Comparison of ENCODE assay signal across 17 cellular contexts in the genomic region with DNA sequence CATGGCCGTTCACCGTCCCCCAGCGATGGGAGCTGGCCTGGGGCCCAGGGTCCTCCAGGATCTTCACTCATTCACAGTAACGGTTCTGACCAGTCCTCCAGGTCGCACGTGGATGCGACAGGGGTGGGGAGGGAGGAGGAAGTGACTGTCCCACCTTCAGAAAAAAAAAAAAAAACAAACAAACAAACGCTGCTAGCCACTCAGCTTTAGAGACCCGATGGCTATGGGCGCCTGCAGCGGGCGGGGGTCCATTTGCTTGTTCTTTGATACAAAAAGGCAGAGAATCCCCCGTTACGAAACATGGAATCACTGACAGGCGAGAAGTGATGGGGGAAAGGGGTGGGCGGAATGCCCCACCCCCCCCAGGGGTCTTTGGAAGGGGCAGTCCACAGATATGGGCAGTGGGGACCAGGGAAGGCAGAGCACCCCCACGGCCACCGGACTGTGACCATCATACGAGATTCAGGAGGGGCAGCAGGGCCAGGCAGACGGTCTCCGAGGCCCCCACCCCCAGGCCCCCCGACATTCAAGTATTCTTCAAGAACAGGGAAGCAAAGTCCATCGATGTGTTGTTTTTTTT. TPM values are rescaled to one million over a fixed set of nuclear protein-coding genes. Genes with fewer than 3 reads are reported as not detected.
DNase-seq lines count a peak whose midpoint lies in the region; ATAC-seq and TF ChIP-seq lines count a peak whose summit lies in the region.
"Had no signal": no experiment of that assay in that cellular context is flagged by ENCODE, and none has a peak within 500 bp of the region (broad histone marks: within the 10 kb centered on the region; RNA-seq: fewer than 3 reads in every experiment).

No MANE protein-coding gene starts in this region.

- H3K27ac ChIP-seq in PC-3 (ENCODE audit: low read length), result no peak overlapping the region
- no peak overlapping the region for H3K27ac ChIP-seq in hepatocyte
- H3K27ac ChIP-seq in stomach, result peak overlapping the region in 3 of 5 donors; percentile 16 to 100 (median 100)
- H3K27ac ChIP-seq: A549 had no signal

- no peak overlapping the region for H3K9ac ChIP-seq in PC-3 (ENCODE audit: low read length)

- no peaks in the 10 kb centered on the region for H3K36me3 Mint-ChIP-seq in activated naive CD4-positive, alpha-beta T cell treated with anti-CD3 and anti-CD28 coated beads, Interleukin-2, amount 50 U/mL, for 24 hours
- H3K36me3 Mint-ChIP-seq: activated naive CD8-positive, alpha-beta T cell; type B pancreatic cell had no signal

- H3K27me3 Mint-ChIP-seq in activated naive CD4-positive, alpha-beta T cell treated with anti-CD3 and anti-CD28 coated beads, Interleukin-2, amount 50 U/mL, for 24 hours, result no peaks in the 10 kb centered on the region
- H3K27me3 Mint-ChIP-seq: activated naive CD8-positive, alpha-beta T cell; naive thymus-derived CD8-positive, alpha-beta T cell; type B pancreatic cell had no signal

- H3K4me1 Mint-ChIP-seq in activated naive CD4-positive, alpha-beta T cell treated with anti-CD3 and anti-CD28 coated beads, Interleukin-2, amount 50 U/mL, for 24 hours, result peaks cover 24% of the 10 kb centered on the region

- CTCF ChIA-PET in PC-3 (lab: Charles Lee), result no interaction called here

- H3K9me3 ChIP-seq in PC-3 (ENCODE audit: low read length), result no peaks in the 10 kb centered on the region
- no peaks in the 10 kb centered on the region for H3K9me3 ChIP-seq in hepatocyte (ENCODE audit: low read depth)
- peaks cover 6 to 11% (median 8%) of the 10 kb centered on the region in 4 donors for H3K9me3 ChIP-seq in stomach

- intact Hi-C loops in PC-3 (cut with micrococcal nuclease) (no loop called here), stomach (cut with DNase I; ENCODE audit: low total_unique reads) (no loop called here)

- TF ChIP-seq CTCF in PC-3 (conservative IDR thresholded peaks at IDR 0.05; ENCODE audit: low read depth, low read length) (no peak), hepatocyte (IDR thresholded peaks at IDR 0.05; ENCODE audit: poor library complexity) (no peak), stomach (IDR thresholded peaks at IDR 0.05) (no peak)

- TF ChIP-seq POLR2A in stomach (IDR thresholded peaks at IDR 0.05), result no peak

- H3K4me1 ChIP-seq in PC-3 (ENCODE audit: insufficient read depth, low read length) (peaks cover 1% of the 10 kb centered on the region), hepatocyte (ENCODE audit: insufficient read depth) (peaks cover 16% of the 10 kb centered on the region), stomach (peaks cover 44 to 79% (median 61%) of the 10 kb centered on the region in 4 donors)

- H3K4me2 ChIP-seq in PC-3 (ENCODE audit: low read length) (no peak overlapping the region), hepatocyte (no peak overlapping the region)
- H3K4me2 ChIP-seq: A549 had no signal

- no peaks in the 10 kb centered on the region for H3F3A ChIP-seq in PC-3 (ENCODE audit: low read length, unreplicated experiment)

- no peak for TF ChIP-seq EP300 in stomach (IDR thresholded peaks at IDR 0.05)

- peaks cover 2% of the 10 kb centered on the region; the same call in 1 of the 2 replicates for H3K36me3 ChIP-seq in PC-3 (ENCODE audit: low read depth, low read length)
- H3K36me3 ChIP-seq in hepatocyte (replicated peaks; ENCODE audit: insufficient read depth, low read depth), result no peaks in the 10 kb centered on the region
- H3K36me3 ChIP-seq in stomach, result peaks cover 40 to 49% (median 47%) of the 10 kb centered on the region in 4 donors

- H2AFZ ChIP-seq in PC-3 (ENCODE audit: low read length) (no peak overlapping the region), hepatocyte (no peak overlapping the region)

- peak overlapping the region; percentile 35 for H3K27ac Mint-ChIP-seq in activated naive CD4-positive, alpha-beta T cell treated with anti-CD3 and anti-CD28 coated beads, Interleukin-2, amount 50 U/mL, for 24 hours
- H3K27ac Mint-ChIP-seq: activated naive CD8-positive, alpha-beta T cell; T-helper 1 cell treated with Interleukin-12 subunit alpha and Interleukin-12 subunit beta and Interleukin-4 antibody, amounts not matched to agents 30 μg/mL and 1 μg/mL, for 36 hours; type B pancreatic cell had no signal

- no peak overlapping the region for H3K4me3 Mint-ChIP-seq in activated naive CD4-positive, alpha-beta T cell treated with anti-CD3 and anti-CD28 coated beads, Interleukin-2, amount 50 U/mL, for 24 hours
- H3K4me3 Mint-ChIP-seq: activated naive CD8-positive, alpha-beta T cell; naive thymus-derived CD8-positive, alpha-beta T cell; T-helper 1 cell treated with Interleukin-12 subunit alpha and Interleukin-12 subunit beta and Interleukin-4 antibody, amounts not matched to agents 30 μg/mL and 1 μg/mL, for 36 hours; type B pancreatic cell had no signal

- H4K20me1 ChIP-seq in PC-3 (ENCODE audit: low read length) (no peaks in the 10 kb centered on the region), hepatocyte (ENCODE audit: insufficient read depth, poor library complexity, severe bottlenecking) (no peaks in the 10 kb centered on the region)

- no peak for ATAC-seq in PC-3
- no peak for ATAC-seq in GM21526 (IDR thresholded peaks at IDR 0.05; ENCODE audit: low FRiP score, unreplicated experiment)
- ATAC-seq: A549; naive thymus-derived CD8-positive, alpha-beta T cell had no signal

- WGBS in hepatocyte (ENCODE audit: low lambda C conversion rate, missing lambda C conversion rate), result 87% methylated on average over 20 of the region's 23 CpGs
- 70 to 80% (median 76%) methylated on average over 23 of the region's 23 CpGs for WGBS in stomach, 5 donors

- POLR2A ChIA-PET in PC-3 (lab: Charles Lee; ENCODE audit: unreplicated experiment), result no interaction called here

- H3K27me3 ChIP-seq in PC-3 (ENCODE audit: low read length) (no peaks in the 10 kb centered on the region), hepatocyte (no peaks in the 10 kb centered on the region), stomach (no peaks in the 10 kb centered on the region)

- H3K9me2 ChIP-seq in PC-3 (replicated peaks; ENCODE audit: low read length), result no peaks in the 10 kb centered on the region
- H3K9me2 ChIP-seq in hepatocyte (replicated peaks; ENCODE audit: insufficient read depth), result no peaks in the 10 kb centered on the region

- H3K79me2 ChIP-seq in PC-3 (ENCODE audit: low read length) (no peaks in the 10 kb centered on the region), hepatocyte (peaks cover 6% of the 10 kb centered on the region)

- TSS peak; percentile 31 for BruUV-seq in PC-3 (replicated peaks; lab: Mats Ljungman, UMichigan)

- H3K4me3 ChIP-seq in PC-3 (ENCODE audit: low read length) (no peak overlapping the region), hepatocyte (no peak overlapping the region), stomach (no peak overlapping the region)
- H3K4me3 ChIP-seq: A549 had no signal

- no peaks in the 10 kb centered on the region for H3K9me3 Mint-ChIP-seq in activated naive CD4-positive, alpha-beta T cell treated with anti-CD3 and anti-CD28 coated beads, Interleukin-2, amount 50 U/mL, for 24 hours
- H3K9me3 Mint-ChIP-seq: naive thymus-derived CD8-positive, alpha-beta T cell; T-helper 1 cell treated with Interleukin-12 subunit alpha and Interleukin-12 subunit beta and Interleukin-4 antibody, amounts not matched to agents 30 μg/mL and 1 μg/mL, for 36 hours; type B pancreatic cell had no signal

- DNase-seq in activated naive CD4-positive, alpha-beta T cell treated with Interleukin-2 at 50 U/mL for 16 hours, result no peak
- DNase-seq in PC-3, result no peak
- peak; percentile 5 for DNase-seq in hepatocyte (ENCODE audit: low spot score)
- DNase-seq in stomach, result no peak
- no peak for DNase-seq in RPMI8226
- DNase-seq in NCI-H1694 treated with DMSO at 0.1 percent for 48 hours (lab: John Stamatoyannopoulos, UW), result no peak
- DNase-seq: activated CD4-positive, alpha-beta T cell treated with anti-CD3 and anti-CD28 coated beads for 1 hour; effector CD8-positive, alpha-beta T cell; NCI-H2107; NCI-H748 treated with DMSO at 0.1 percent for 48 hours had no signal

RNA-seq across cellular contexts. Expression of a gene that starts 13.3 kb away (rescaled TPM):
- total RNA-seq in PC-3 (2014; rRNA removed) (95.4 and 96.8 TPM in 2 replicates), hepatocyte (90.4 and 98.2 TPM in 2 replicates), stomach (100 to 1,000 TPM in 2 of 5 donors, 10 to 100 TPM in 3; 38.7 to 192 (median 83.9) TPM)
- polyA plus RNA-seq in hepatocyte (126 and 136 TPM in 2 replicates), stomach (100 to 1,000 TPM; 102 to 164 (median 130) TPM)

RNA-seq across cellular contexts. Expression of a gene that starts 22.3 kb away (rescaled TPM):
- total RNA-seq in PC-3 (2014; rRNA removed) (72.0 and 94.0 TPM in 2 replicates), hepatocyte (56.4 and 62.1 TPM in 2 replicates), stomach (10 to 100 TPM; 17.9 to 39.6 (median 33.3) TPM)
- polyA plus RNA-seq in hepatocyte (71.1 and 76.0 TPM in 2 replicates), stomach (10 to 100 TPM; 39.9 to 50.2 (median 40.9) TPM)

RNA-seq across cellular contexts. Expression of a gene that starts 58.4 kb away (rescaled TPM):
- total RNA-seq in PC-3 (2014; rRNA removed) (15.1 and 24.8 TPM in 2 replicates), hepatocyte (13.5 and 15.7 TPM in 2 replicates), stomach (100 to 1,000 TPM in 2 of 5 donors, 10 to 100 TPM in 2, 1 to 10 TPM in 1; 9.9 to 181 (median 41.4) TPM)
- polyA plus RNA-seq in hepatocyte (25.1 and 27.7 TPM in 2 replicates), stomach (10 to 100 TPM; 12.6 to 17.4 (median 14.1) TPM)

RNA-seq across cellular contexts. Expression of a gene that starts 58.9 kb away (rescaled TPM):
- total RNA-seq in PC-3 (2014; rRNA removed) (1.0 and 3.6 TPM in 2 replicates), hepatocyte (0.44 and 1.4 TPM in 2 replicates), stomach (1 to 10 TPM in 2 of 5 donors, not detected in 3; 3.5 to 7.5 TPM)
- polyA plus RNA-seq in hepatocyte (2.8 and 4.0 TPM in 2 replicates), stomach (10 to 100 TPM in 1 of 3 donors, 1 to 10 TPM in 2; 8.1 to 22.3 (median 9.6) TPM)

Comparison
In these comparisons a context has a peak if more than half of its experiments do, and no peak if none do; other contexts are left out.
1. H3K27ac ChIP-seq: peak in stomach (3 of 5); none in PC-3 (single experiment) and hepatocyte (single experiment).